23 cellular contexts compared by ENCODE assay signal in genomic region chr5:141832131-141832530, GRCh38. TPM values are rescaled to one million over a fixed set of nuclear protein-coding genes. Genes with fewer than 3 reads are reported as not detected.
"Had no signal": no experiment of that assay in that cellular context is flagged by ENCODE, and none has a peak within 500 bp of the region (broad histone marks: within the 10 kb centered on the region; RNA-seq: fewer than 3 reads in every experiment).

No MANE protein-coding gene starts in this region.

- H3K36me3 ChIP-seq: ascending aorta, gastrocnemius medialis, heart right ventricle, neutrophil, sigmoid colon, upper lobe of right lung had no signal

- H3K36me3 Mint-ChIP-seq: activated naive CD4-positive, alpha-beta T cell treated with anti-CD3 and anti-CD28 coated beads, Interleukin-2, amount 50 U/mL, for 24 hours; naive thymus-derived CD8-positive, alpha-beta T cell; stimulated activated memory B cell treated with anti-CD40 and anti-IgM and Interleukin-4, amounts not matched to agents 10 μg/mL and 1 μg/mL and 100 μg/mL, for 72 hours had no signal

- H3K9me3 ChIP-seq: ascending aorta, gastrocnemius medialis, heart right ventricle, neutrophil, sigmoid colon, testis, upper lobe of right lung had no signal

- H3K9me3 Mint-ChIP-seq: activated naive CD4-positive, alpha-beta T cell treated with anti-CD3 and anti-CD28 coated beads, Interleukin-2, amount 50 U/mL, for 24 hours; endodermal cell; naive thymus-derived CD8-positive, alpha-beta T cell; stimulated activated memory B cell treated with anti-CD40 and anti-IgM and Interleukin-4, amounts not matched to agents 10 μg/mL and 1 μg/mL and 100 μg/mL, for 72 hours; T-helper 1 cell treated with Interleukin-12 subunit alpha and Interleukin-12 subunit beta and Interleukin-4 antibody, amounts not matched to agents 30 μg/mL and 1 μg/mL, for 36 hours had no signal

- H3K4me3 Mint-ChIP-seq: activated naive CD4-positive, alpha-beta T cell treated with anti-CD3 and anti-CD28 coated beads, Interleukin-2, amount 50 U/mL, for 24 hours; endodermal cell; naive thymus-derived CD8-positive, alpha-beta T cell; stimulated activated memory B cell treated with anti-CD40 and anti-IgM and Interleukin-4, amounts not matched to agents 10 μg/mL and 1 μg/mL and 100 μg/mL, for 72 hours; T-helper 1 cell treated with Interleukin-12 subunit alpha and Interleukin-12 subunit beta and Interleukin-4 antibody, amounts not matched to agents 30 μg/mL and 1 μg/mL, for 36 hours had no signal

- H3K27ac Mint-ChIP-seq: activated naive CD4-positive, alpha-beta T cell treated with anti-CD3 and anti-CD28 coated beads, Interleukin-2, amount 50 U/mL, for 24 hours; endodermal cell; stimulated activated memory B cell treated with anti-CD40 and anti-IgM and Interleukin-4, amounts not matched to agents 10 μg/mL and 1 μg/mL and 100 μg/mL, for 72 hours; T-helper 1 cell treated with Interleukin-12 subunit alpha and Interleukin-12 subunit beta and Interleukin-4 antibody, amounts not matched to agents 30 μg/mL and 1 μg/mL, for 36 hours had no signal

- ATAC-seq: activated CD4-positive, CD25-positive, alpha-beta regulatory T cell treated with anti-CD3 and anti-CD28 coated beads, Interleukin-2, amount 50 U/mL, for 24 hours; gastrocnemius medialis; heart right ventricle; left ventricle myocardium superior; naive thymus-derived CD8-positive, alpha-beta T cell; stimulated activated memory B cell treated with anti-CD40 and anti-IgM and Interleukin-4, amounts not matched to agents 10 μg/mL and 1 μg/mL and 100 μg/mL, for 72 hours; upper lobe of right lung had no signal

- H3K4me3 ChIP-seq: ascending aorta, gastrocnemius medialis, heart right ventricle, sigmoid colon, testis, upper lobe of right lung had no signal

- DNase-seq: activated CD4-positive, alpha-beta T cell treated with anti-CD3 and anti-CD28 coated beads, Interleukin-2, amount 50 U/mL, for 1 hour; activated CD8-positive, alpha-beta memory T cell treated with anti-CD3 and anti-CD28 coated beads for 24 hours; activated CD8-positive, alpha-beta memory T cell treated with anti-CD3 and anti-CD28 coated beads, Interleukin-2, amount 50 U/mL, for 48 hours; activated effector memory CD4-positive, alpha-beta T cell treated with anti-CD3 and anti-CD28 coated beads, Interleukin-2, amount 50 U/mL, for 16 hours; activated T-cell treated with anti-CD3 and anti-CD28 coated beads, Interleukin-2, amount 50 U/mL, for 48 hours; cerebellar nuclear complex; endodermal cell; gastrocnemius medialis; heart right ventricle; kidney glomerular epithelial cell; left ventricle myocardium superior; mesendoderm; naive thymus-derived CD8-positive, alpha-beta T cell; sigmoid colon; stimulated activated CD4-positive, alpha-beta T cell treated with anti-CD3 and anti-CD28 coated beads, Interleukin-4, amount 100 ng/mL, for 4 hours; testis; upper lobe of right lung had no signal

- H3K27me3 ChIP-seq: ascending aorta, sigmoid colon, testis, upper lobe of right lung had no signal

- H3K27me3 Mint-ChIP-seq: activated naive CD4-positive, alpha-beta T cell treated with anti-CD3 and anti-CD28 coated beads, Interleukin-2, amount 50 U/mL, for 24 hours had no signal

- H3K4me1 ChIP-seq: ascending aorta had no signal

- H3K27ac ChIP-seq: ascending aorta, gastrocnemius medialis, neutrophil, sigmoid colon, testis, upper lobe of right lung had no signal

RNA-seq across cellular contexts. Expression of gene PCDH1, which starts 46.1 kb away (rescaled TPM):
- total RNA-seq: naive thymus-derived CD8-positive, alpha-beta T cell had no signal
